Comparison of ENCODE assay signal across 33 cellular contexts in genomic region chr20:57163041-57163440, GRCh38.
"Had no signal": no experiment of that assay in that cellular context is flagged by ENCODE, and none has a peak within 500 bp of the region (broad histone marks: within the 10 kb centered on the region; RNA-seq: fewer than 3 reads in every experiment).

No MANE protein-coding gene starts in this region.

- H3K27ac ChIP-seq: adrenal gland, body of pancreas, brain microvascular endothelial cell, breast epithelium, VCaP had no signal

- H3K27me3 ChIP-seq: adrenal gland, body of pancreas, brain microvascular endothelial cell, breast epithelium had no signal

- FAIRE-seq: astrocyte, colon, TTC549 had no signal

- DNase-seq: activated B cell treated with CpG ODN at 0.5 μM for 24 hours; activated CD4-positive, alpha-beta memory T cell treated with anti-CD3 and anti-CD28 coated beads for 36 hours; activated CD4-positive, alpha-beta T cell treated with anti-CD3 and anti-CD28 coated beads for 4 hours; activated CD4-positive, alpha-beta T cell treated with anti-CD3 and anti-CD28 coated beads, Interleukin-2, amount 10 ng/mL, durations not matched to agents 24 days and 14 days; activated CD4-positive, alpha-beta T cell treated with anti-CD3 and anti-CD28 coated beads, Interleukin-2, amount 50 U/mL, for 1 hour; activated CD4-positive, alpha-beta T cell treated with anti-CD3 and anti-CD28 coated beads, Interleukin-2, amount 50 U/mL, for 4 hours; activated CD4-positive, CD25-positive, alpha-beta regulatory T cell treated with anti-CD3 and anti-CD28 coated beads, Interleukin-2, amount 50 U/mL, for 72 hours; activated CD8-positive, alpha-beta memory T cell treated with anti-CD3 and anti-CD28 coated beads, Interleukin-2, amount 50 U/mL, for 4 hours; activated CD8-positive, alpha-beta T cell treated with anti-CD3 and anti-CD28 coated beads for 36 hours; activated effector memory CD4-positive, alpha-beta T cell treated with anti-CD3 and anti-CD28 coated beads, Interleukin-2, amount 50 U/mL, for 16 hours; activated gamma-delta T cell treated with Interleukin-2 at 50 U/mL for 16 hours; activated naive CD4-positive, alpha-beta T cell; activated naive CD4-positive, alpha-beta T cell treated with anti-CD3 and anti-CD28 coated beads for 36 hours; activated naive CD4-positive, alpha-beta T cell treated with anti-CD3 and anti-CD28 coated beads, Interleukin-2, amount 50 U/mL, for 16 hours; activated naive CD8-positive, alpha-beta T cell treated with anti-CD3 and anti-CD28 coated beads for 36 hours; activated T-cell treated with anti-CD3 and anti-CD28 coated beads for 4 hours; activated T-cell treated with anti-CD3 and anti-CD28 coated beads, Interleukin-2, amount 50 U/mL, for 1 hour; activated T-cell treated with anti-CD3 and anti-CD28 coated beads, Interleukin-2, amount 50 U/mL, for 4 hours; activated T-cell treated with anti-CD3 and anti-CD28 coated beads, Interleukin-2, amount 50 U/mL, for 72 hours; adrenal gland; amniotic stem cell; body of pancreas; brain microvascular endothelial cell; central memory CD4-positive, alpha-beta T cell; T-helper 2 cell; T-helper 9 cell had no signal

- ATAC-seq: activated CD8-positive, alpha-beta T cell treated with anti-CD3 and anti-CD28 coated beads for 36 hours; activated naive CD4-positive, alpha-beta T cell treated with anti-CD3 and anti-CD28 coated beads, Interleukin-2, amount 50 U/mL, for 72 hours; activated T-cell treated with anti-CD3 and anti-CD28 coated beads, Interleukin-2, amount 50 U/mL, for 4 hours; activated T-cell treated with anti-CD3 and anti-CD28 coated beads, Interleukin-2, amount 50 U/mL, for 72 hours; activated T-helper 17 cell treated with anti-CD3 and anti-CD28 coated beads, Interleukin-2, amount 50 U/mL, for 72 hours; body of pancreas had no signal

- H3K36me3 ChIP-seq: adrenal gland, brain microvascular endothelial cell, breast epithelium had no signal

- H3K9me3 ChIP-seq: adrenal gland, body of pancreas, breast epithelium had no signal

- H3K4me3 ChIP-seq: adrenal gland, body of pancreas, breast epithelium had no signal

- H3K4me1 ChIP-seq: adrenal gland, body of pancreas, breast epithelium had no signal
